28 cellular contexts compared by ENCODE assay signal in the genomic region with DNA sequence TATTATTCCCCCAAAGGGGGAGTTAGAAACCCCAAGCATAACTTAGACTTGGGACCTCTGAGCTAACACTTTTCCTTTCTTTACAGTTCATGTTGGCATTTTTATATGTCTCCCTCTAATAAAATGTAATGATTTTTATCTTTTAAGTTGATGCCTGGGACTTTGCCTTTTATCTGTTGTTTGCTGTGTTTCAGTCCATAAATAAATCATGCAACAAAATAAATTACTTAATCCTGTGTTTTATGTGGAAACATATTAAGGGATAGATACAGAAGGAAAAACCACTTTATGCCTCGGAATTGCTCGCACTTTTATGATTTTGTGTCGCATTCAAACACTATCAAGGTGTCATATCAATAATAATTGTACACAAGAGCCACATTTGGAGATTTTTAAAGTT.
"Had no signal": no experiment of that assay in that cellular context is flagged by ENCODE, and none has a peak within 500 bp of the region (broad histone marks: within the 10 kb centered on the region; RNA-seq: fewer than 3 reads in every experiment).

No MANE protein-coding gene starts in this region.

- H3K9me3 ChIP-seq: ovary, psoas muscle, right lobe of liver, spleen, thoracic aorta, thyroid gland, tibial nerve, upper lobe of left lung, vagina had no signal

- H3K4me3 ChIP-seq: neural progenitor cell, ovary, psoas muscle, right lobe of liver, skin epidermis, smooth muscle cell, spleen, thoracic aorta, thyroid gland, upper lobe of left lung, vagina had no signal

- H3K79me2 ChIP-seq: parathyroid adenoma had no signal

- H3K4me1 ChIP-seq: neural progenitor cell, parathyroid adenoma, psoas muscle, right lobe of liver, thyroid gland, tibial nerve, upper lobe of left lung, vagina had no signal

- H3K27me3 ChIP-seq: neural progenitor cell, ovary, right lobe of liver, thyroid gland, tibial nerve, upper lobe of left lung, vagina had no signal

- DNase-seq: natural killer cell; occipital lobe; ovary; posterior cingulate gyrus; psoas muscle; right cardiac atrium; right lobe of liver; spleen; stimulated activated CD4-positive, alpha-beta T cell treated with anti-CD3 and anti-CD28 coated beads, Interleukin-12 subunit alpha, Interleukin-12 subunit beta, amount 100 ng/mL, for 4 hours; stimulated activated CD4-positive, alpha-beta T cell treated with anti-CD3 and anti-CD28 coated beads, Interleukin-1b, Interleukin-23, amount 100 ng/mL, for 48 hours; stimulated activated CD4-positive, alpha-beta T cell treated with anti-CD3 and anti-CD28 coated beads, Interleukin-4, amount 100 ng/mL, for 1 hour; stimulated activated CD4-positive, alpha-beta T cell treated with anti-CD3 and anti-CD28 coated beads, Interleukin-4, amount 100 ng/mL, for 4 hours; stimulated activated CD8-positive, alpha-beta memory T cell treated with anti-CD3 and anti-CD28 coated beads, Interleukin-4, amount 100 ng/mL, for 48 hours; stimulated activated naive CD4-positive, alpha-beta T cell; stimulated activated naive CD8-positive, alpha-beta T cell treated with anti-CD3 and anti-CD28 coated beads, Interleukin-15, amount 100 ng/mL, for 72 hours; stimulated activated naive CD8-positive, alpha-beta T cell treated with anti-CD3 and anti-CD28 coated beads, Interleukin-15, Interleukin-2, amounts not matched to agents 100 U/mL and 50 U/mL, for 24 hours; thyroid gland; trophoblast cell; upper lobe of left lung had no signal

- H3K27ac ChIP-seq: neural progenitor cell, ovary, parathyroid adenoma, psoas muscle, right lobe of liver, skin epidermis, spleen, thoracic aorta, thyroid gland, tibial nerve, upper lobe of left lung, vagina had no signal

- H2AFZ ChIP-seq: neural progenitor cell, parathyroid adenoma had no signal

- H3K4me2 ChIP-seq: neural progenitor cell, smooth muscle cell had no signal

- H3K36me3 ChIP-seq: neural progenitor cell, ovary, right lobe of liver, spleen, thoracic aorta, thyroid gland, tibial nerve, upper lobe of left lung, vagina had no signal

- H3K9ac ChIP-seq: neural progenitor cell, parathyroid adenoma had no signal

- FAIRE-seq: urothelium cell line had no signal

- ATAC-seq: natural killer cell; psoas muscle; right cardiac atrium; right lobe of liver; stimulated activated memory B cell treated with anti-CD40 and anti-IgM and Interleukin-4, amounts not matched to agents 10 μg/mL and 1 μg/mL and 100 μg/mL, for 72 hours; stimulated activated naive CD8-positive, alpha-beta T cell treated with anti-CD3 and anti-CD28 coated beads, Interleukin-15, amount 100 ng/mL, for 72 hours; stimulated activated naive CD8-positive, alpha-beta T cell treated with anti-CD3 and anti-CD28 coated beads, Interleukin-15, Interleukin-2, amounts not matched to agents 100 U/mL and 50 U/mL, for 24 hours had no signal
